8 cellular contexts compared by ENCODE assay signal in the genomic region with DNA sequence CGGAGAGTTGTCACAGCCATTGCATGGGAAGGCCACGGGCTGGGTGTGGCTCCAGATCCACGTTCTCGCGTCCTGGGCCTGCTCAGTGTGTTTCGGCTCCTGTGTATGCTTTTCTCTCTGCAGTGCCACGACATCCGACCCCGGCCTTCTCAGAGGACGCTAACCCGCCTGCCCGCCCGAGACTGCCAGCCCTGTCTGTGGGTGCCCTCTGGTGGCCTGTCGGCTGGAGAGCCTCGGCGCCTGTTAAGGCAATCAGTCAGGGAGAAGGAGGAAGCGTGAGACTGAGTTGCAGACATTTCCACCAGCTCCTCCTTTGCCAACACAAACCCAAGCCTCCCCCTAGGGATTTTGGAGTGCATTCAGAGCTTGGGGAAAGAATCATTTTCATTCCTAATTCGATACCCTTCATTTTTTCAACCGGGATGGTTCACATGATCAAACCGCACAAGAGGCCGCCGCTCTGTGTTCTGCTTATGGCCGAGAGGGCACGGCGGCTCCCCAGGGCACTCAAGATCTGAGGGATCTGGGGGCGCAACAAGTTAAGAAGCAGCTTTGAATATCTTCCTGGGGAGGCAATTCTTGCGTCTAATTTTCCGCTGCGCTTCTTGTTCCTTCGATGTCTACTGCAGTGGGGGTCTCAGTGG. TPM values are rescaled to one million over a fixed set of nuclear protein-coding genes. Genes with fewer than 3 reads are reported as not detected.
DNase-seq lines count a peak whose midpoint lies in the region; ATAC-seq lines count a peak whose summit lies in the region.

No MANE protein-coding gene starts in this region.

- peak; percentile 64 for ATAC-seq in HG03175 (IDR thresholded peaks at IDR 0.05; ENCODE audit: unreplicated experiment)

- DNase-seq in ELF-1 (ENCODE audit: low read depth, low spot score), result peak; percentile 92
- peak; percentile 75 for DNase-seq in NCI-H510A treated with DMSO at 0.1 percent for 48 hours (lab: John Stamatoyannopoulos, UW)
- DNase-seq in activated CD4-positive, alpha-beta T cell treated with anti-CD3 and anti-CD28 coated beads for 24 hours (ENCODE audit: low read depth in 2 of 2), result peak; percentile 43 to 62
- DNase-seq in cerebellum (ENCODE audit: low spot score), result peak; percentile 72
- peak; percentile 94 for DNase-seq in left kidney (ENCODE audit: low read depth, low spot score)
- DNase-seq in stimulated activated CD4-positive, alpha-beta T cell treated with anti-CD3 and anti-CD28 coated beads, Interleukin-4, amount 100 ng/mL, for 1 hour, result peak; percentile 71
- no peak for DNase-seq in NK-92 treated with Interleukin-12 subunit alpha and Interleukin-12 subunit beta, amount 100 ng/mL, for 24 hours (lab: John Stamatoyannopoulos, UW)

RNA-seq across cellular contexts. Expression of gene ZBTB7C, which starts 37.5 kb away (rescaled TPM):
- total RNA-seq in cerebellum, result 3.9 TPM
